In the genomic region with DNA sequence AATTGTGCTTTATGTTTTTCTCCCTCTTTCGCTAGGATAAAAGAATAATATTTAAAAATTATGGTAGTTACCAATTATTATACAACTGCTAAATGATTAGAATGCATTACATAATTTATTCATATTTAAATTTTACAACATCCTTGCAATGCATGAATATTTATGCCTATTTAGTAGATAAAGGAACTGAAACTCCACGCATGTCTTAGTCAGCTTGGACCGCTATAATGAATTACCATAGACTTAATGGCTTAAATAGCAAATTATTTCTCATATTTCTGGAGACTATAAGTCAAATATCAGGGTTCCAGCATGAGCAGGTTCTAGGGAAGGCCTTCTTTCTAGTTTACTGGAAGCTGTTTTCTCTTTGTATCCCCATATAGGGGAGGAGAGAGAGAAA, we compare ENCODE assay signal across 24 cellular contexts.
"Had no signal": no experiment of that assay in that cellular context is flagged by ENCODE, and none has a peak within 500 bp of the region (broad histone marks: within the 10 kb centered on the region; RNA-seq: fewer than 3 reads in every experiment).

No MANE protein-coding gene starts in this region.

- H3K36me3 ChIP-seq: neural progenitor cell, ovary, right lobe of liver, sigmoid colon, stomach, thoracic aorta, tibial artery, transverse colon, upper lobe of right lung, uterus had no signal

- DNase-seq: natural killer cell; occipital lobe; ovary; posterior cingulate gyrus; psoas muscle; right cardiac atrium; right lobe of liver; sigmoid colon; small intestine; stimulated activated CD4-positive, alpha-beta T cell treated with anti-CD3 and anti-CD28 coated beads, Interleukin-15, amount 100 ng/mL, for 24 hours; stimulated activated CD4-positive, alpha-beta T cell treated with anti-CD3 and anti-CD28 coated beads, Interleukin-2, amount 100 ng/mL, for 24 hours; stimulated activated CD4-positive, alpha-beta T cell treated with anti-CD3 and anti-CD28 coated beads, Interleukin-2, amount 100 ng/mL, for 48 hours; stimulated activated CD4-positive, alpha-beta T cell treated with anti-CD3 and anti-CD28 coated beads, Interleukin-4, amount 100 ng/mL, for 24 hours; stimulated activated naive B cell treated with anti-CD40 and anti-IgM and Interleukin-4, amounts not matched to agents 10 μg/mL and 1 μg/mL and 100 μg/mL, for 72 hours; stimulated activated naive CD4-positive, alpha-beta T cell treated with Interleukin-2 at 50 U/mL for 16 hours; stomach; tibial artery; transverse colon; upper lobe of right lung; uterus had no signal

- H3K4me3 ChIP-seq: neural progenitor cell, ovary, psoas muscle, right lobe of liver, sigmoid colon, stomach, thoracic aorta, tibial artery, transverse colon, upper lobe of right lung, uterus had no signal

- H3K9me3 ChIP-seq: ovary, right lobe of liver, sigmoid colon, stomach, thoracic aorta, tibial artery, transverse colon, upper lobe of right lung, uterus had no signal

- H3K27ac ChIP-seq: neural progenitor cell, ovary, parathyroid adenoma, psoas muscle, right lobe of liver, sigmoid colon, stomach, thoracic aorta, tibial artery, transverse colon, upper lobe of right lung, uterus had no signal

- H3K4me1 ChIP-seq: neural progenitor cell, parathyroid adenoma, psoas muscle, sigmoid colon, stomach, tibial artery, transverse colon, upper lobe of right lung, uterus had no signal

- ATAC-seq: natural killer cell; psoas muscle; right cardiac atrium; right lobe of liver; stimulated activated effector memory CD8-positive, alpha-beta T cell treated with anti-CD3 and anti-CD28 coated beads, Interleukin-12 subunit alpha, Interleukin-12 subunit beta, amount 100 ng/mL, for 72 hours; stimulated activated naive B cell treated with anti-CD40 and anti-IgM and Interleukin-4, amounts not matched to agents 10 μg/mL and 1 μg/mL and 100 μg/mL, for 72 hours; upper lobe of right lung had no signal

- H3K9ac ChIP-seq: neural progenitor cell, parathyroid adenoma had no signal

- H3K27me3 ChIP-seq: neural progenitor cell, ovary, right lobe of liver, sigmoid colon, stomach, tibial artery, transverse colon, upper lobe of right lung, uterus had no signal
